Comparison of ENCODE assay signal across 8 cellular contexts in genomic region chr19:38932425-38933179, GRCh38. TPM values are rescaled to one million over a fixed set of nuclear protein-coding genes. Genes with fewer than 3 reads are reported as not detected.
DNase-seq lines count a peak whose midpoint lies in the region; ATAC-seq and TF ChIP-seq lines count a peak whose summit lies in the region.

No MANE protein-coding gene starts in this region.

- H3K9me3 ChIP-seq in BLaER1 treated with 17β-estradiol and CSF1 and Interleukin-3, amounts not matched to agents 10 nM and 100 nM (replicated peaks in 1 of 11), result peaks cover 17 to 40% (median 33%) of the 10 kb centered on the region in 11 experiments
- H3K9me3 ChIP-seq in SU-DHL-6 (ENCODE audit: insufficient read depth, low read length), result peaks cover 6% of the 10 kb centered on the region; the same call in 1 of the 2 replicates
- H3K9me3 ChIP-seq in endodermal cell (ENCODE audit: control insufficient read depth, low read length), result peaks cover 44% of the 10 kb centered on the region

- WGBS in endodermal cell (ENCODE audit: insufficient coverage in 1 of 2, insufficient read length in 1 of 2), 2 experiments, result 97 to 99% methylated on average over 27 to 29 of the region's 29 CpGs

- peaks cover 48% of the 10 kb centered on the region for H3K79me2 ChIP-seq in SU-DHL-6 (ENCODE audit: insufficient read depth, low read length)

- H2AFZ ChIP-seq in SU-DHL-6 (ENCODE audit: low read depth, low read length, severe bottlenecking), result no peak overlapping the region

- DNase-seq in endodermal cell (peak; percentile 70), renal cortical epithelial cell (ENCODE audit: low read depth) (peak; percentile 57), C1 segment of cervical spinal cord (lab: John Stamatoyannopoulos, UW) (no peak), 8988T (no peak)

- H3K4me3 Mint-ChIP-seq in endodermal cell, result peak overlapping the region; percentile 13

- H3K27me3 Mint-ChIP-seq in endodermal cell (ENCODE audit: insufficient read depth), result peaks cover 7% of the 10 kb centered on the region

- H3K9me2 ChIP-seq in SU-DHL-6 (replicated peaks; ENCODE audit: insufficient read depth, low read length), result no peaks in the 10 kb centered on the region

- H3F3A ChIP-seq in SU-DHL-6 (ENCODE audit: insufficient read depth), result no peaks in the 10 kb centered on the region

- peaks cover 0 to 44% (median 7%) of the 10 kb centered on the region in 11 experiments; a peak in 10 of 22 replicates for H4K20me1 ChIP-seq in BLaER1 treated with 17β-estradiol and CSF1 and Interleukin-3, amounts not matched to agents 10 nM and 100 nM
- no peaks in the 10 kb centered on the region for H4K20me1 ChIP-seq in SU-DHL-6 (ENCODE audit: low read depth, low read length)

- H3K36me3 Mint-ChIP-seq in endodermal cell (ENCODE audit: low read depth), result peaks cover 48% of the 10 kb centered on the region

- no peak for ATAC-seq in HG03442 (IDR thresholded peaks at IDR 0.05; ENCODE audit: unreplicated experiment)

- H3K36me3 ChIP-seq in BLaER1 treated with 17β-estradiol and CSF1 and Interleukin-3, amounts not matched to agents 10 nM and 100 nM, result peaks cover 32 to 54% (median 45%) of the 10 kb centered on the region in 11 experiments
- H3K36me3 ChIP-seq in SU-DHL-6 (ENCODE audit: low read length) (peaks cover 11% of the 10 kb centered on the region), endodermal cell (ENCODE audit: control insufficient read depth, insufficient read depth, low read length) (peaks cover 35% of the 10 kb centered on the region)

- TF ChIP-seq CTCF in GM12875 (IDR thresholded peaks at IDR 0.05; ENCODE audit: borderline replicate concordance, insufficient read depth, low read depth, low read length) (peak; percentile 53; the same call in 1 of the 2 replicates), SU-DHL-6 (IDR thresholded peaks at IDR 0.05; ENCODE audit: insufficient read depth, low read length, poor library complexity, severe bottlenecking) (no peak), endodermal cell (conservative IDR thresholded peaks at IDR 0.05) (peak; percentile 58)

- peak overlapping the region in 9 of 10 experiments; percentile 80 to 91 (median 87); a peak in 11 of 20 replicates for H3K4me3 ChIP-seq in BLaER1 treated with 17β-estradiol and CSF1 and Interleukin-3, amounts not matched to agents 10 nM and 100 nM
- no peak overlapping the region for H3K4me3 ChIP-seq in GM12875 (ENCODE audit: low read depth, low read length)
- no peak overlapping the region for H3K4me3 ChIP-seq in SU-DHL-6 (ENCODE audit: insufficient read depth, low read length, poor library complexity, severe bottlenecking)
- no peak overlapping the region for H3K4me3 ChIP-seq in endodermal cell (ENCODE audit: low read length)

- H3K4me1 Mint-ChIP-seq in endodermal cell, result peaks cover 9% of the 10 kb centered on the region

- no peaks in the 10 kb centered on the region for H3K27me3 ChIP-seq in BLaER1 treated with 17β-estradiol and CSF1 and Interleukin-3, amounts not matched to agents 10 nM and 100 nM
- no peaks in the 10 kb centered on the region for H3K27me3 ChIP-seq in SU-DHL-6 (ENCODE audit: low read length)
- H3K27me3 ChIP-seq in endodermal cell (ENCODE audit: control insufficient read depth, insufficient read depth, low read length, poor library complexity, severe bottlenecking), result no peaks in the 10 kb centered on the region

- peaks cover 26 to 38% (median 30%) of the 10 kb centered on the region in 10 experiments for H3K4me1 ChIP-seq in BLaER1 treated with 17β-estradiol and CSF1 and Interleukin-3, amounts not matched to agents 10 nM and 100 nM
- no peaks in the 10 kb centered on the region for H3K4me1 ChIP-seq in endodermal cell (ENCODE audit: control insufficient read depth, insufficient read depth, low read length)

- no peak overlapping the region for H3K27ac ChIP-seq in BLaER1 treated with 17β-estradiol and CSF1 and Interleukin-3, amounts not matched to agents 10 nM and 100 nM
- H3K27ac ChIP-seq in SU-DHL-6 (ENCODE audit: low read depth, low read length) (no peak overlapping the region), endodermal cell (ENCODE audit: low read depth, low read length) (no peak overlapping the region)

- no peak overlapping the region for H3K27ac Mint-ChIP-seq in endodermal cell

- H3K4me2 ChIP-seq in BLaER1 treated with 17β-estradiol and CSF1 and Interleukin-3, amounts not matched to agents 10 nM and 100 nM, result peak overlapping the region; percentile 79 to 97 (median 94)
- peak overlapping the region; percentile 58 for H3K4me2 ChIP-seq in SU-DHL-6 (ENCODE audit: low read depth, low read length, poor library complexity, severe bottlenecking)

- peaks cover 44% of the 10 kb centered on the region for H3K9me3 Mint-ChIP-seq in endodermal cell

- peak overlapping the region in 9 of 11 experiments; percentile 84 to 89 (median 87); a peak in 10 of 22 replicates for H3K9ac ChIP-seq in BLaER1 treated with 17β-estradiol and CSF1 and Interleukin-3, amounts not matched to agents 10 nM and 100 nM
- H3K9ac ChIP-seq in SU-DHL-6 (ENCODE audit: low read length) (no peak overlapping the region), endodermal cell (ENCODE audit: extremely low read depth, low read length, poor library complexity, severe bottlenecking) (no peak overlapping the region)

RNA-seq across cellular contexts. Expression of gene MRPS12, which starts 1.9 kb away (rescaled TPM):
- total RNA-seq in endodermal cell (10 to 100 TPM; 37.5 to 38.3 TPM), renal cortical epithelial cell (38.4 and 49.8 TPM in 2 replicates)
- 28.6 TPM for polyA plus RNA-seq in endodermal cell (2013, experiment 1 of 2)
- polyA plus RNA-seq in endodermal cell (2013, experiment 2 of 2), result 30.0 TPM

RNA-seq across cellular contexts. Expression of gene SARS2, which starts 2.0 kb away (rescaled TPM):
- total RNA-seq in endodermal cell, result 10 to 100 TPM; 53.2 to 60.2 TPM
- polyA plus RNA-seq in endodermal cell (2013, experiment 1 of 2), result 56.0 TPM
- 44.1 TPM for polyA plus RNA-seq in endodermal cell (2013, experiment 2 of 2)
- 16.8 and 17.0 TPM in 2 replicates for total RNA-seq in renal cortical epithelial cell

RNA-seq across cellular contexts. Expression of gene CCER2, which starts 20.6 kb away (rescaled TPM):
- total RNA-seq in endodermal cell (1 to 10 TPM in 1 of 2 donors, not detected in 1; 1.2 TPM), renal cortical epithelial cell (0.15 TPM in 1 of 2 replicates, not detected in the other)
- polyA plus RNA-seq in endodermal cell (2013, experiment 1 of 2), result 4.8 TPM
- 4.2 TPM for polyA plus RNA-seq in endodermal cell (2013, experiment 2 of 2)

RNA-seq across cellular contexts. Expression of gene NFKBIB, which starts 32.8 kb away (rescaled TPM):
- total RNA-seq in endodermal cell (10 to 100 TPM; 20.7 to 24.3 TPM), renal cortical epithelial cell (13.7 and 16.9 TPM in 2 replicates)
- 18.4 TPM for polyA plus RNA-seq in endodermal cell (2013, experiment 1 of 2)
- 18.2 TPM for polyA plus RNA-seq in endodermal cell (2013, experiment 2 of 2)

RNA-seq across cellular contexts. Expression of gene SIRT2, which starts 33.2 kb away (rescaled TPM):
- 10 to 100 TPM; 10.4 to 13.7 TPM for total RNA-seq in endodermal cell
- polyA plus RNA-seq in endodermal cell (2013, experiment 1 of 2), result 30.3 TPM
- 23.5 TPM for polyA plus RNA-seq in endodermal cell (2013, experiment 2 of 2)
- total RNA-seq in renal cortical epithelial cell, result 28.7 and 38.6 TPM in 2 replicates

Comparison
In these comparisons a context has a peak if more than half of its experiments do, and no peak if none do; other contexts are left out.
1. H3K4me3 ChIP-seq: peak in BLaER1 treated with 17β-estradiol and CSF1 and Interleukin-3, amounts not matched to agents 10 nM and 100 nM (9 of 10); none in GM12875 (single experiment), SU-DHL-6 (single experiment) and endodermal cell (single experiment).
2. H3K9ac ChIP-seq: peak in BLaER1 treated with 17β-estradiol and CSF1 and Interleukin-3, amounts not matched to agents 10 nM and 100 nM (9 of 11); none in SU-DHL-6 (single experiment) and endodermal cell (single experiment).
3. DNase-seq: peak in endodermal cell (single experiment) and renal cortical epithelial cell (single experiment); none in C1 segment of cervical spinal cord (0 of 14) and 8988T (single experiment).